1 cellular context compared by ENCODE assay signal in the genomic region with DNA sequence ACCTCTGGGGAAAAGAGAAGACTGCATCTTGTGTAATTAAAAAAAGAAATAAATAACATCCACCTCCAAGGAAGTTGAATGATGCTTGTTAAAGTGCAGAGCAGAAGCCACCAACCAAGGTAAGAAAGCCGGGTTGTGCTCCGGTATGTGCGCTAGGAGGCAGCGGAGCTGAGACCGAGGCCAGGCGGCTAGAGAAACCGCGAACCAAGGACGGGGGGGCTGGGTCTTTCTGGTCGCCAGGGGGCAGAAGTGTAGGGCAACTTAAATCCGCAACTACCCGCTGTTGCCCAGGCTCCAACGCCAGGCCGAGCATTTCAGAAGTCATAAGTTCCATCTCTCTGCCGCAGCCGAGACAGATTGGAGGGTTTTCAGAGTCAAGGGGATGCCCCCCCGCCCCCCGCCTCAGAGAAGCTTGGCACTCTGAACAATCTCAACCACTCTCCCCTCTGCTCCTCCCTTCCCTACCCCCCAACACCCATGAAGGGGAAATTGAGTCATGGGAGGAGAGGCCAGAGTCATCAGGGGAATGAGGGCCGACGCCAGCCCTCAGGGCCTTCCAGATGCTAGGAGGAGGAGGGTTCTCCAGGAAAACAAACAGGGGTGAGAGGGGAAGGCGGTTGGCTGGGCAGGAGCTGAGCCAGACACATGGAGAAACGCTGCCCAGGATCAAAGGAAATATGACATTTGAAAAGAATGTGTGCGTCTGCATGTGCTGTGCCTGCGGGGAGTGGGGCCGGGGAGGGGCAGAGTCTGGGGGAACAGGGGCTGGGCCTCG.
TF ChIP-seq lines count a peak whose summit lies in the region.

No MANE protein-coding gene starts in this region.

TF ChIP-seq in HepG2, 621 proteins besides CTCF, POLR2A, EP300 and RAD21 (continued from another document and continues in another):
- TF ChIP-seq ARHGAP35 (CRISPR knock-in tag; IDR thresholded peaks at IDR 0.05; ENCODE audit: borderline replicate concordance) (peak; percentile 68; the same call in 1 of the 2 replicates), ZNF644 (CRISPR knock-in tag; IDR thresholded peaks at IDR 0.05; ENCODE audit: low read depth) (peak; percentile 67; the same call in 1 of the 2 replicates), IRX3 (CRISPR knock-in tag; IDR thresholded peaks at IDR 0.05; ENCODE audit: borderline replicate concordance, low read depth) (peak; percentile 28; the same call in 1 of the 2 replicates), ZFX (CRISPR knock-in tag; IDR thresholded peaks at IDR 0.05; ENCODE audit: low read depth) (peak; percentile 89), NFYC (CRISPR knock-in tag; IDR thresholded peaks at IDR 0.05) (peak; percentile 40), ZNF776 (CRISPR knock-in tag; IDR thresholded peaks at IDR 0.05) (0 out of 2 replicates have a peak, but pooled peaks have one; percentile 22), EED (CRISPR knock-in tag; IDR thresholded peaks at IDR 0.05) (no peak), ZNF44 (CRISPR knock-in tag; IDR thresholded peaks at IDR 0.05) (no peak; the same call in 1 of the 2 replicates), ZNF138 (CRISPR knock-in tag; IDR thresholded peaks at IDR 0.05; ENCODE audit: low read depth) (no peak), ZNF570 (CRISPR knock-in tag; IDR thresholded peaks at IDR 0.05; ENCODE audit: borderline replicate concordance) (no peak), ELF1 (CRISPR knock-in tag; IDR thresholded peaks at IDR 0.05) (peak; percentile 62), KLF16 (CRISPR knock-in tag; IDR thresholded peaks at IDR 0.05) (peak in 1 of 2 experiments; percentile 95; a peak in 2 of 4 replicates), XBP1 (CRISPR knock-in tag; IDR thresholded peaks at IDR 0.05) (no peak), POLR2G (IDR thresholded peaks at IDR 0.05; ENCODE audit: low read depth, low read length) (no peak), RNF2 (conservative IDR thresholded peaks at IDR 0.05; ENCODE audit: low read depth) (no peak; the same call in 1 of the 2 replicates), SMAD1 (CRISPR knock-in tag; IDR thresholded peaks at IDR 0.05; ENCODE audit: borderline replicate concordance, low read depth) (peak; percentile 39; the same call in 1 of the 2 replicates), DPF2 (CRISPR knock-in tag; IDR thresholded peaks at IDR 0.05; ENCODE audit: borderline replicate concordance, low read depth) (peak; percentile 49; the same call in 1 of the 2 replicates), KDM1A (CRISPR knock-in tag; IDR thresholded peaks at IDR 0.05) (peak; percentile 34; the same call in 1 of the 2 replicates), BORCS8-MEF2B (CRISPR knock-in tag; IDR thresholded peaks at IDR 0.05) (peak; percentile 97), ZNF432 (CRISPR knock-in tag; IDR thresholded peaks at IDR 0.05; ENCODE audit: borderline replicate concordance) (no peak), ZBTB8A (CRISPR knock-in tag; IDR thresholded peaks at IDR 0.05; ENCODE audit: borderline replicate concordance, low read depth) (no peak), GFI1 (CRISPR knock-in tag; IDR thresholded peaks at IDR 0.05; ENCODE audit: borderline replicate concordance) (peak; percentile 80), ZSCAN31 (CRISPR knock-in tag; IDR thresholded peaks at IDR 0.05; ENCODE audit: low read depth) (peak; percentile 69; the same call in 1 of the 2 replicates), RBFOX2 (IDR thresholded peaks at IDR 0.05; ENCODE audit: low read depth, low read length) (no peak), ZNF484 (CRISPR knock-in tag; IDR thresholded peaks at IDR 0.05; ENCODE audit: borderline replicate concordance, low read depth) (0 out of 2 replicates have a peak, but pooled peaks have one; percentile 33), ZFP62 (CRISPR knock-in tag; IDR thresholded peaks at IDR 0.05) (no peak), SP1 (IDR thresholded peaks at IDR 0.05) (no peak), SP1 (CRISPR knock-in tag; IDR thresholded peaks at IDR 0.05) (peak; percentile 62), HNRNPLL (IDR thresholded peaks at IDR 0.05; ENCODE audit: low read depth, low read length, poor library complexity, severe bottlenecking) (peak; percentile 95), PITX1 (CRISPR knock-in tag; IDR thresholded peaks at IDR 0.05) (peak; percentile 96), NFKB2 (CRISPR knock-in tag; IDR thresholded peaks at IDR 0.05; ENCODE audit: borderline replicate concordance) (peak; percentile 95; the same call in 1 of the 2 replicates), SETDB1 (CRISPR knock-in tag; IDR thresholded peaks at IDR 0.05; ENCODE audit: borderline replicate concordance) (no peak), HOXA3 (CRISPR knock-in tag; IDR thresholded peaks at IDR 0.05) (peak; percentile 85), CENPT (CRISPR knock-in tag; IDR thresholded peaks at IDR 0.05; ENCODE audit: low read depth) (no peak), TAF15 (IDR thresholded peaks at IDR 0.05; ENCODE audit: low read depth, low read length, poor library complexity, severe bottlenecking) (peak; percentile 68), ZNF335 (CRISPR knock-in tag; IDR thresholded peaks at IDR 0.05) (peak; percentile 71; the same call in 1 of the 2 replicates), KDM6A (CRISPR knock-in tag; IDR thresholded peaks at IDR 0.05; ENCODE audit: low read depth) (no peak), ADNP (CRISPR knock-in tag; IDR thresholded peaks at IDR 0.05) (peak; percentile 75), CEBPG (CRISPR knock-in tag; IDR thresholded peaks at IDR 0.05) (0 out of 2 replicates have a peak, but pooled peaks have one; percentile 28)
- TF ChIP-seq, protein P1, sequence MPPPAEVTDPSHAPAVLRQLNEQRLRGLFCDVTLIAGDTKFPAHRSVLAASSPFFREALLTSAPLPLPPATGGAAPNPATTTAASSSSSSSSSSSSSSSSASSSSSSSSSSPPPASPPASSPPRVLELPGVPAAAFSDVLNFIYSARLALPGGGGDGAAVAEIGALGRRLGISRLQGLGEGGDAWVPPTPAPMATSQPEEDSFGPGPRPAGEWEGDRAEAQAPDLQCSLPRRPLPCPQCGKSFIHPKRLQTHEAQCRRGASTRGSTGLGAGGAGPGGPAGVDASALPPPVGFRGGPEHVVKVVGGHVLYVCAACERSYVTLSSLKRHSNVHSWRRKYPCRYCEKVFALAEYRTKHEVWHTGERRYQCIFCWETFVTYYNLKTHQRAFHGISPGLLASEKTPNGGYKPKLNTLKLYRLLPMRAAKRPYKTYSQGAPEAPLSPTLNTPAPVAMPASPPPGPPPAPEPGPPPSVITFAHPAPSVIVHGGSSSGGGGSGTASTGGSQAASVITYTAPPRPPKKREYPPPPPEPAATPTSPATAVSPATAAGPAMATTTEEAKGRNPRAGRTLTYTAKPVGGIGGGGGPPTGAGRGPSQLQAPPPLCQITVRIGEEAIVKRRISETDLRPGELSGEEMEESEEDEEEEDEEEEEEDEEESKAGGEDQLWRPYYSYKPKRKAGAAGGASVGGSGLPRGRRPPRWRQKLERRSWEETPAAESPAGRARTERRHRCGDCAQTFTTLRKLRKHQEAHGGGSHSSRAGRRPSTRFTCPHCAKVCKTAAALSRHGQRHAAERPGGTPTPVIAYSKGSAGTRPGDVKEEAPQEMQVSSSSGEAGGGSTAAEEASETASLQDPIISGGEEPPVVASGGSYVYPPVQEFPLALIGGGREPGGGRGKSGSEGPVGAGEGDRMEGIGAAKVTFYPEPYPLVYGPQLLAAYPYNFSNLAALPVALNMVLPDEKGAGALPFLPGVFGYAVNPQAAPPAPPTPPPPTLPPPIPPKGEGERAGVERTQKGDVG (CRISPR knock-in tag; IDR thresholded peaks at IDR 0.05; ENCODE audit: borderline replicate concordance), result no peak
- TF ChIP-seq, protein P2, sequence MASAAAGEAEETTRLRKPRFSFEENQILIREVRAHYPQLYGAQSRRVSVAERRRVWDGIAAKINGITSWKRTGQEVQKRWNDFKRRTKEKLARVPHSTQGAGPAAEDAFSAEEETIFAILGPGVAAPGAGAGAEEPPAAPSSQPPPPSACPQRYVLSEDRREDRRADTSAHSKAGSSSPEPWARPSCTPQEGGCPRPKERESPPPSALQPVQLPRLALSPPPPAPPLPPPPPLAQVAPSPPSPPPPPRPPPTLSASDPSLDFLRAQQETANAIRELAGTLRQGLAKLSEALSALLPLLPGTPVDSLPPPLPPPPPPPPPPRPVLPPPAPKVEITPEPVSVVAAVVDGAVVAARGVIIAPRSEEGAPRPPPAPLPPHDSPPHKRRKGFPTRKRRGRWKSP (CRISPR knock-in tag; IDR thresholded peaks at IDR 0.05), result peak; percentile 84; the same call in 1 of the 2 replicates
- TF ChIP-seq, protein P3, sequence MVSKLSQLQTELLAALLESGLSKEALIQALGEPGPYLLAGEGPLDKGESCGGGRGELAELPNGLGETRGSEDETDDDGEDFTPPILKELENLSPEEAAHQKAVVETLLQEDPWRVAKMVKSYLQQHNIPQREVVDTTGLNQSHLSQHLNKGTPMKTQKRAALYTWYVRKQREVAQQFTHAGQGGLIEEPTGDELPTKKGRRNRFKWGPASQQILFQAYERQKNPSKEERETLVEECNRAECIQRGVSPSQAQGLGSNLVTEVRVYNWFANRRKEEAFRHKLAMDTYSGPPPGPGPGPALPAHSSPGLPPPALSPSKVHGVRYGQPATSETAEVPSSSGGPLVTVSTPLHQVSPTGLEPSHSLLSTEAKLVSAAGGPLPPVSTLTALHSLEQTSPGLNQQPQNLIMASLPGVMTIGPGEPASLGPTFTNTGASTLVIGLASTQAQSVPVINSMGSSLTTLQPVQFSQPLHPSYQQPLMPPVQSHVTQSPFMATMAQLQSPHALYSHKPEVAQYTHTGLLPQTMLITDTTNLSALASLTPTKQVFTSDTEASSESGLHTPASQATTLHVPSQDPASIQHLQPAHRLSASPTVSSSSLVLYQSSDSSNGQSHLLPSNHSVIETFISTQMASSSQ (IDR thresholded peaks at IDR 0.05; ENCODE audit: low read depth), result no peak
- TF ChIP-seq, protein P3 (CRISPR knock-in tag; IDR thresholded peaks at IDR 0.05; ENCODE audit: borderline replicate concordance), result peak; percentile 38; the same call in 1 of the 2 replicates
- TF ChIP-seq, protein P4, sequence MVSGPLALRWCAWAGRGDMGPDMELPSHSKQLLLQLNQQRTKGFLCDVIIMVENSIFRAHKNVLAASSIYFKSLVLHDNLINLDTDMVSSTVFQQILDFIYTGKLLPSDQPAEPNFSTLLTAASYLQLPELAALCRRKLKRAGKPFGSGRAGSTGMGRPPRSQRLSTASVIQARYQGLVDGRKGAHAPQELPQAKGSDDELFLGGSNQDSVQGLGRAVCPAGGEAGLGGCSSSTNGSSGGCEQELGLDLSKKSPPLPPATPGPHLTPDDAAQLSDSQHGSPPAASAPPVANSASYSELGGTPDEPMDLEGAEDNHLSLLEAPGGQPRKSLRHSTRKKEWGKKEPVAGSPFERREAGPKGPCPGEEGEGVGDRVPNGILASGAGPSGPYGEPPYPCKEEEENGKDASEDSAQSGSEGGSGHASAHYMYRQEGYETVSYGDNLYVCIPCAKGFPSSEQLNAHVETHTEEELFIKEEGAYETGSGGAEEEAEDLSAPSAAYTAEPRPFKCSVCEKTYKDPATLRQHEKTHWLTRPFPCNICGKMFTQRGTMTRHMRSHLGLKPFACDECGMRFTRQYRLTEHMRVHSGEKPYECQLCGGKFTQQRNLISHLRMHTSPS (CRISPR knock-in tag; IDR thresholded peaks at IDR 0.05; ENCODE audit: low read depth), result peak; percentile 64; the same call in 1 of the 2 replicates
- TF ChIP-seq, protein P5, sequence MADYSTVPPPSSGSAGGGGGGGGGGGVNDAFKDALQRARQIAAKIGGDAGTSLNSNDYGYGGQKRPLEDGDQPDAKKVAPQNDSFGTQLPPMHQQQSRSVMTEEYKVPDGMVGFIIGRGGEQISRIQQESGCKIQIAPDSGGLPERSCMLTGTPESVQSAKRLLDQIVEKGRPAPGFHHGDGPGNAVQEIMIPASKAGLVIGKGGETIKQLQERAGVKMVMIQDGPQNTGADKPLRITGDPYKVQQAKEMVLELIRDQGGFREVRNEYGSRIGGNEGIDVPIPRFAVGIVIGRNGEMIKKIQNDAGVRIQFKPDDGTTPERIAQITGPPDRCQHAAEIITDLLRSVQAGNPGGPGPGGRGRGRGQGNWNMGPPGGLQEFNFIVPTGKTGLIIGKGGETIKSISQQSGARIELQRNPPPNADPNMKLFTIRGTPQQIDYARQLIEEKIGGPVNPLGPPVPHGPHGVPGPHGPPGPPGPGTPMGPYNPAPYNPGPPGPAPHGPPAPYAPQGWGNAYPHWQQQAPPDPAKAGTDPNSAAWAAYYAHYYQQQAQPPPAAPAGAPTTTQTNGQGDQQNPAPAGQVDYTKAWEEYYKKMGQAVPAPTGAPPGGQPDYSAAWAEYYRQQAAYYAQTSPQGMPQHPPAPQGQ (CRISPR knock-in tag; IDR thresholded peaks at IDR 0.05; ENCODE audit: borderline replicate concordance), result no peak; the same call in 1 of the 2 replicates
- TF ChIP-seq, protein P6, sequence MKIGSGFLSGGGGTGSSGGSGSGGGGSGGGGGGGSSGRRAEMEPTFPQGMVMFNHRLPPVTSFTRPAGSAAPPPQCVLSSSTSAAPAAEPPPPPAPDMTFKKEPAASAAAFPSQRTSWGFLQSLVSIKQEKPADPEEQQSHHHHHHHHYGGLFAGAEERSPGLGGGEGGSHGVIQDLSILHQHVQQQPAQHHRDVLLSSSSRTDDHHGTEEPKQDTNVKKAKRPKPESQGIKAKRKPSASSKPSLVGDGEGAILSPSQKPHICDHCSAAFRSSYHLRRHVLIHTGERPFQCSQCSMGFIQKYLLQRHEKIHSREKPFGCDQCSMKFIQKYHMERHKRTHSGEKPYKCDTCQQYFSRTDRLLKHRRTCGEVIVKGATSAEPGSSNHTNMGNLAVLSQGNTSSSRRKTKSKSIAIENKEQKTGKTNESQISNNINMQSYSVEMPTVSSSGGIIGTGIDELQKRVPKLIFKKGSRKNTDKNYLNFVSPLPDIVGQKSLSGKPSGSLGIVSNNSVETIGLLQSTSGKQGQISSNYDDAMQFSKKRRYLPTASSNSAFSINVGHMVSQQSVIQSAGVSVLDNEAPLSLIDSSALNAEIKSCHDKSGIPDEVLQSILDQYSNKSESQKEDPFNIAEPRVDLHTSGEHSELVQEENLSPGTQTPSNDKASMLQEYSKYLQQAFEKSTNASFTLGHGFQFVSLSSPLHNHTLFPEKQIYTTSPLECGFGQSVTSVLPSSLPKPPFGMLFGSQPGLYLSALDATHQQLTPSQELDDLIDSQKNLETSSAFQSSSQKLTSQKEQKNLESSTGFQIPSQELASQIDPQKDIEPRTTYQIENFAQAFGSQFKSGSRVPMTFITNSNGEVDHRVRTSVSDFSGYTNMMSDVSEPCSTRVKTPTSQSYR (CRISPR knock-in tag; IDR thresholded peaks at IDR 0.05; ENCODE audit: borderline replicate concordance), result peak; percentile 12; the same call in 1 of the 2 replicates
